In the genomic region with DNA sequence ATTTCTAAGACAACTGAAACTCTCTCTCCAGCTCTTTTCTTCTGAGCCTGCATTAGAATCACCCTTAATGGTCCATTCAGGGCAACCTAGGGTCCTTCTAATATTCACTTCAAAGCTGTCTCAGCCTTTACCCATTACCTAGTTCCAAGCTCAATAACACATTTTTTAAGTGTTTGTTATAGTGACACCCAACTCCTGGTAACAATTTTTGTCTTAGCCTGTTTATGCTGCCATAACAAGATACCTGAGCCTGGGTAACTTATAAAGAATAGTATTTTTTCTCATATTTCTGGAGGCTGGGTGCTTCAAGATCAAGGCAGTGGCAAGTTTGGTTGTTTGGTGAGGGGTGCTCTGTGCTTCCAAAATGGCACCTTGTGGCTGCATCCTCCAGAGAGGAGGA, we compare ENCODE assay signal across 25 cellular contexts.
"Had no signal": no experiment of that assay in that cellular context is flagged by ENCODE, and none has a peak within 500 bp of the region (broad histone marks: within the 10 kb centered on the region; RNA-seq: fewer than 3 reads in every experiment).

No MANE protein-coding gene starts in this region.

- H3K4me3 ChIP-seq: neural progenitor cell, ovary, psoas muscle, right lobe of liver, sigmoid colon, stomach, thoracic aorta, thyroid gland, tibial nerve, upper lobe of left lung had no signal

- ATAC-seq: natural killer cell; psoas muscle; right cardiac atrium; right lobe of liver; stimulated activated effector memory CD8-positive, alpha-beta T cell treated with anti-CD3 and anti-CD28 coated beads, Interleukin-12 subunit alpha, Interleukin-12 subunit beta, amount 100 ng/mL, for 72 hours; stimulated activated naive B cell treated with anti-CD40 and anti-IgM and Interleukin-4, amounts not matched to agents 10 μg/mL and 1 μg/mL and 100 μg/mL, for 72 hours had no signal

- H3K9ac ChIP-seq: neural progenitor cell, parathyroid adenoma had no signal

- H3K9me3 ChIP-seq: ovary, psoas muscle, right lobe of liver, thoracic aorta, thyroid gland, tibial nerve, upper lobe of left lung had no signal

- H2AFZ ChIP-seq: neural progenitor cell, parathyroid adenoma had no signal

- H3K27ac ChIP-seq: neural progenitor cell, ovary, parathyroid adenoma, psoas muscle, right lobe of liver, sigmoid colon, stomach, thoracic aorta, thyroid gland, tibial nerve, upper lobe of left lung had no signal

- H3K4me1 ChIP-seq: neural progenitor cell, parathyroid adenoma, psoas muscle, right lobe of liver, sigmoid colon, stomach, thyroid gland, upper lobe of left lung had no signal

- H3K36me3 ChIP-seq: neural progenitor cell, ovary, right lobe of liver, sigmoid colon, stomach, thoracic aorta, thyroid gland, tibial nerve, upper lobe of left lung had no signal

- DNase-seq: natural killer cell; occipital lobe; ovary; posterior cingulate gyrus; psoas muscle; right cardiac atrium; right lobe of liver; sigmoid colon; small intestine; stimulated activated CD4-positive, alpha-beta T cell treated with anti-CD3 and anti-CD28 coated beads, Interleukin-15, amount 100 ng/mL, for 24 hours; stimulated activated CD4-positive, alpha-beta T cell treated with anti-CD3 and anti-CD28 coated beads, Interleukin-2, amount 100 ng/mL, for 24 hours; stimulated activated CD4-positive, alpha-beta T cell treated with anti-CD3 and anti-CD28 coated beads, Interleukin-2, amount 100 ng/mL, for 48 hours; stimulated activated CD4-positive, alpha-beta T cell treated with anti-CD3 and anti-CD28 coated beads, Interleukin-4, amount 100 ng/mL, for 24 hours; stimulated activated naive B cell treated with anti-CD40 and anti-IgM and Interleukin-4, amounts not matched to agents 10 μg/mL and 1 μg/mL and 100 μg/mL, for 72 hours; stimulated activated naive CD4-positive, alpha-beta T cell treated with Interleukin-2 at 50 U/mL for 16 hours; stomach; thyroid gland; trophoblast cell; upper lobe of left lung had no signal

- H3K27me3 ChIP-seq: neural progenitor cell, ovary, right lobe of liver, sigmoid colon, stomach, thyroid gland, tibial nerve, upper lobe of left lung had no signal

- FAIRE-seq: small intestine, urothelium cell line had no signal

- H3K4me2 ChIP-seq: neural progenitor cell had no signal

- H3K79me2 ChIP-seq: parathyroid adenoma had no signal
